Comparison of ENCODE assay signal across 1 cellular context in genomic region chr17:58387834-58388233, GRCh38.
TF ChIP-seq lines count a peak whose summit lies in the region.

No MANE protein-coding gene starts in this region.

TF ChIP-seq in H1, 55 proteins besides CTCF, POLR2A, EP300 and RAD21:
- TF ChIP-seq CHD2 (IDR thresholded peaks at IDR 0.05; ENCODE audit: low read length) (no peak), SRF (IDR thresholded peaks at IDR 0.05; ENCODE audit: low read depth, low read length) (no peak), CEBPB (IDR thresholded peaks at IDR 0.05; ENCODE audit: low read depth, low read length) (no peak), RBBP5 (IDR thresholded peaks at IDR 0.05; ENCODE audit: borderline replicate concordance, low read depth, low read length) (no peak), PHF8 (conservative IDR thresholded peaks at IDR 0.05; ENCODE audit: low read depth, low read length) (no peak), EZH2 (IDR thresholded peaks at IDR 0.05; ENCODE audit: low read depth, low read length, severe bottlenecking) (no peak), POU5F1 (IDR thresholded peaks at IDR 0.05; ENCODE audit: low read depth, low read length) (no peak), SP2 (IDR thresholded peaks at IDR 0.05; ENCODE audit: low read length) (no peak), NRF1 (IDR thresholded peaks at IDR 0.05; ENCODE audit: low read depth, low read length) (no peak), GTF2F1 (IDR thresholded peaks at IDR 0.05; ENCODE audit: borderline replicate concordance, low read depth, low read length) (no peak), USF2 (IDR thresholded peaks at IDR 0.05; ENCODE audit: low read length) (no peak)
